In the genomic region with DNA sequence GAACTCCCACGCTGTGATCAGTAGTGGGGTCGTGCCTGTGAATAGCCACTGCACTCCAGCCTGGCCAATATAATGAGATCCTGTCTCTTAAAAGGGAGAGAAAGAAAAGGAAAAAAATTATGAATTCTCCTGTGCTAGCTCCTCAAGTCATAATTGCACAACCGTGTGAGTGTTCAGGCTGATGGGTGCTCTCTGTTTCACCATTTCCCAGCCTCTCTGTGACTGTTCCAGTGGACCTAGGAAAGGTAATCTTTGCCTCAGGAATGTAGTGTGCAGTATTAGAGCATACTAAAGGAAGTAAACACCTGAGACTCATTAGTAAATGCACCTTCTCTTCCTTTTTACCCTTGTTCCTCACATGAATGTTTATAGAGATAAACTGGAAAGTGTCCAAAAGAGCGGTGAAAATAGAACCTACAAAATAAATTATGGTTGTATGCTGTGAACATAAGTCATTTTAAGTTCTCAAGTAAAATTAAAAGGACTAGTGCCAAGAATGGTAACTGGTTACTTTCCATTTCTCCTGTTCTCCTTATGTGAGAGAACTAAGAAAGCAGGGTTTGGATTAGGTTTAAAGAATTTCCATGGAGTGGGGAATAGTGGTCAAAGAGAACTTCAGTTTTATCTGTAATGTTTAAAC, we compare ENCODE assay signal across 19 cellular contexts. TPM values are rescaled to one million over a fixed set of nuclear protein-coding genes. Genes with fewer than 3 reads are reported as not detected.
DNase-seq lines count a peak whose midpoint lies in the region; ATAC-seq and TF ChIP-seq lines count a peak whose summit lies in the region.
"Had no signal": no experiment of that assay in that cellular context is flagged by ENCODE, and none has a peak within 500 bp of the region (broad histone marks: within the 10 kb centered on the region; RNA-seq: fewer than 3 reads in every experiment).

No MANE protein-coding gene starts in this region.

- TF ChIP-seq CTCF in AG10803 (conservative IDR thresholded peaks at IDR 0.05; ENCODE audit: low read length) (no peak), RWPE2 (IDR thresholded peaks at IDR 0.05; ENCODE audit: poor library complexity, severe bottlenecking) (no peak), epithelial cell of esophagus (IDR thresholded peaks at IDR 0.05; ENCODE audit: insufficient read depth, low read depth, low read length, missing control alignments) (no peak), lower leg skin (IDR thresholded peaks at IDR 0.05) (no peak)

- DNase-seq in AG10803 (ENCODE audit: low read depth) = peak; percentile 19
- DNase-seq in RWPE2 (ENCODE audit: low spot score) = no peak
- peak; percentile 88 for DNase-seq in epithelial cell of esophagus (ENCODE audit: low read depth)
- DNase-seq in SKM-1 treated with dmso at 0.1 percent for 144 hours (lab: John Stamatoyannopoulos, UW; ENCODE audit: unreplicated experiment) = no peak
- no peak for DNase-seq in NCI-H2196 treated with DMSO at 0.1 percent for 48 hours (lab: John Stamatoyannopoulos, UW; ENCODE audit: unreplicated experiment)
- no peak for DNase-seq in amniotic stem cell (lab: John Stamatoyannopoulos, UW)
- no peak for DNase-seq in lower leg skin (ENCODE audit: low spot score in 2 of 2)
- DNase-seq: activated effector memory CD4-positive, alpha-beta T cell treated with anti-CD3 and anti-CD28 coated beads, Interleukin-2, amount 50 U/mL, for 16 hours; immature natural killer cell; Kasumi-1; mucosa of descending colon; NCI-H187; NCI-H526; stimulated activated naive CD8-positive, alpha-beta T cell treated with anti-CD3 and anti-CD28 coated beads, Interleukin-15, amount 100 ng/mL, for 72 hours; SW 1271; WERI-Rb-1 had no signal

- no peaks in the 10 kb centered on the region for H3K27me3 ChIP-seq in RWPE2 (ENCODE audit: insufficient read depth, poor library complexity, severe bottlenecking)
- no peaks in the 10 kb centered on the region for H3K27me3 ChIP-seq in muscle layer of duodenum (ENCODE audit: low read depth, low read length)

- H3K4me1 ChIP-seq in RWPE2 (ENCODE audit: insufficient read depth, poor library complexity, severe bottlenecking) = peaks cover 38% of the 10 kb centered on the region
- H3K4me1 ChIP-seq in muscle layer of duodenum (ENCODE audit: control insufficient read depth in 1 of 2, insufficient read depth in 2 of 2, low read length in 2 of 2) = peaks cover 7 to 26% of the 10 kb centered on the region in 2 donors
- H3K4me1 ChIP-seq: parathyroid adenoma had no signal

- H3K27ac ChIP-seq in RWPE2 (ENCODE audit: poor library complexity, severe bottlenecking) (peak overlapping the region; percentile 80), muscle layer of duodenum (ENCODE audit: low read length) (peak overlapping the region; percentile 60)
- H3K27ac ChIP-seq: parathyroid adenoma, PC-9, WERI-Rb-1 had no signal

- 53 to 59% methylated on average over 4 of the region's 4 CpGs for WGBS in lower leg skin, 2 donors

- H3K4me3 ChIP-seq in AG10803 (ENCODE audit: low read length) = no peak overlapping the region
- H3K4me3 ChIP-seq in RWPE2 (ENCODE audit: severe bottlenecking) = no peak overlapping the region
- H3K4me3 ChIP-seq in epithelial cell of esophagus (ENCODE audit: low read length) = no peak overlapping the region
- H3K4me3 ChIP-seq in muscle layer of duodenum (ENCODE audit: low read depth in 1 of 2, low read length in 2 of 2) = no peak overlapping the region
- no peak overlapping the region for H3K4me3 ChIP-seq in lower leg skin (ENCODE audit: low read depth, poor library complexity, severe bottlenecking)
- H3K4me3 ChIP-seq: mucosa of descending colon, PC-9 had no signal

- no peak for TF ChIP-seq POLR2A in lower leg skin (IDR thresholded peaks at IDR 0.05)

- no peaks in the 10 kb centered on the region for H3K9me3 ChIP-seq in RWPE2 (ENCODE audit: severe bottlenecking)
- H3K9me3 ChIP-seq in muscle layer of duodenum (ENCODE audit: control insufficient read depth in 1 of 2, low read length in 2 of 2) = no peaks in the 10 kb centered on the region
- H3K9me3 ChIP-seq: mucosa of descending colon had no signal

- ATAC-seq in RWPE2 (ENCODE audit: low read depth) = peak; percentile 84
- ATAC-seq: mucosa of descending colon; stimulated activated naive CD8-positive, alpha-beta T cell treated with anti-CD3 and anti-CD28 coated beads, Interleukin-15, amount 100 ng/mL, for 72 hours had no signal

- H3K36me3 ChIP-seq in RWPE2 (ENCODE audit: low read depth) = no peaks in the 10 kb centered on the region
- H3K36me3 ChIP-seq in muscle layer of duodenum (ENCODE audit: control insufficient read depth in 1 of 2, insufficient read depth in 2 of 2, low read length in 2 of 2) = no peaks in the 10 kb centered on the region
- H3K36me3 ChIP-seq: WERI-Rb-1 had no signal

- intact Hi-C loops in lower leg skin (cut with DNase I; ENCODE audit: low total_unique reads) = no loop called here

RNA-seq across cellular contexts. Expression of a gene that starts 42.7 kb away (rescaled TPM):
- 10 to 100 TPM; 13.8 to 17.1 (median 15.0) TPM for total RNA-seq in lower leg skin

Comparison
In these comparisons a context has a peak if more than half of its experiments do, and no peak if none do; other contexts are left out.
1. DNase-seq: peak in AG10803 (single experiment) and epithelial cell of esophagus (single experiment); none in RWPE2 (single experiment), SKM-1 treated with dmso at 0.1 percent for 144 hours (single experiment), NCI-H2196 treated with DMSO at 0.1 percent for 48 hours (single experiment), amniotic stem cell (single experiment) and lower leg skin (0 of 2).